8 cellular contexts compared by ENCODE assay signal in genomic region chr11:12376259-12376971, GRCh38. TPM values are rescaled to one million over a fixed set of nuclear protein-coding genes. Genes with fewer than 3 reads are reported as not detected.
DNase-seq lines count a peak whose midpoint lies in the region; ATAC-seq and TF ChIP-seq lines count a peak whose summit lies in the region.

No MANE protein-coding gene starts in this region.

- H3K4me3 Mint-ChIP-seq in activated CD4-positive, alpha-beta memory T cell treated with anti-CD3 and anti-CD28 coated beads, Interleukin-2, amount 10 ng/mL, durations not matched to agents 7 days and 5 days, result peak overlapping the region; percentile 47

- no peaks in the 10 kb centered on the region for H3K9me3 Mint-ChIP-seq in activated CD4-positive, alpha-beta memory T cell treated with anti-CD3 and anti-CD28 coated beads, Interleukin-2, amount 10 ng/mL, durations not matched to agents 7 days and 5 days

- TF ChIP-seq POLR2A in GM18505 (IDR thresholded peaks at IDR 0.05; ENCODE audit: borderline replicate concordance, extremely low read depth, insufficient read depth, insufficient read length), result no peak

- CTCF ChIA-PET in activated CD4-positive, alpha-beta memory T cell treated with anti-CD3 and anti-CD28 coated beads, Interleukin-2, amount 10 ng/mL, durations not matched to agents 7 days and 5 days (lab: Charles Lee), result interaction anchor here (1.6 to 3.2 kb wide), 3 partner anchors 10 to 45 kb away, joined by 6 to 15 read pairs (median 10); no protein-coding TSS in a partner anchor

- H3K27me3 Mint-ChIP-seq in activated CD4-positive, alpha-beta memory T cell treated with anti-CD3 and anti-CD28 coated beads, Interleukin-2, amount 10 ng/mL, durations not matched to agents 7 days and 5 days, result peaks cover 45% of the 10 kb centered on the region

- H3K4me1 Mint-ChIP-seq in activated CD4-positive, alpha-beta memory T cell treated with anti-CD3 and anti-CD28 coated beads, Interleukin-2, amount 10 ng/mL, durations not matched to agents 7 days and 5 days, result peaks cover 11% of the 10 kb centered on the region

- intact Hi-C loops in Right ventricle myocardium superior (cut with DNase I) (no loop called here), sciatic nerve (cut with DNase I) (no loop called here)

- in situ Hi-C loops in G401 (cut with HindIII; ENCODE audit: low sequenced_read_pairs), result no loop called here

- H3K27ac Mint-ChIP-seq in activated CD4-positive, alpha-beta memory T cell treated with anti-CD3 and anti-CD28 coated beads, Interleukin-2, amount 10 ng/mL, durations not matched to agents 7 days and 5 days, result no peak overlapping the region

- H3K36me3 Mint-ChIP-seq in activated CD4-positive, alpha-beta memory T cell treated with anti-CD3 and anti-CD28 coated beads, Interleukin-2, amount 10 ng/mL, durations not matched to agents 7 days and 5 days (ENCODE audit: low read depth), result peaks cover 3% of the 10 kb centered on the region

- POLR2A ChIA-PET in activated CD4-positive, alpha-beta memory T cell treated with anti-CD3 and anti-CD28 coated beads, Interleukin-2, amount 10 ng/mL, durations not matched to agents 7 days and 5 days (lab: Charles Lee), result interaction anchor here (1.1 to 1.8 kb wide), 4 partner anchors 10 to 45 kb away, joined by 3 to 7 read pairs (median 4); no protein-coding TSS in a partner anchor

- ATAC-seq in Right ventricle myocardium superior (ENCODE audit: poor library complexity), result peak; percentile 41
- ATAC-seq in sciatic nerve, result peak; percentile 88
- ATAC-seq in GM18505 (IDR thresholded peaks at IDR 0.05; ENCODE audit: unreplicated experiment), result no peak
- ATAC-seq in HG03025 (IDR thresholded peaks at IDR 0.05; ENCODE audit: low FRiP score, unreplicated experiment), result no peak

- DNase-seq in G401 (ENCODE audit: low spot score) (peak; percentile 43), Right ventricle myocardium superior (peak; percentile 64), sciatic nerve (ENCODE audit: low spot score) (no peak), SHP77 treated with DMSO at 0.1 percent for 48 hours (lab: John Stamatoyannopoulos, UW) (no peak)
- DNase-seq in activated CD4-positive, alpha-beta memory T cell treated with anti-CD3 and anti-CD28 coated beads, Interleukin-2, amount 10 ng/mL, durations not matched to agents 7 days and 5 days, result no peak
- no peak for DNase-seq in effector CD8-positive, alpha-beta T cell (lab: John Stamatoyannopoulos, UW)

RNA-seq across cellular contexts. Expression of gene PARVA, which starts 1.0 kb away (rescaled TPM):
- 6.6 and 9.9 TPM in 2 replicates for total RNA-seq in G401 (2014; rRNA removed; shearing (Covaris generic))
- under 1 TPM; 0.10 to 0.18 TPM for total RNA-seq in activated CD4-positive, alpha-beta memory T cell treated with anti-CD3 and anti-CD28 coated beads, Interleukin-2, amount 10 ng/mL, durations not matched to agents 7 days and 5 days
- total RNA-seq in Right ventricle myocardium superior, result 61.2 TPM
- 176 TPM for total RNA-seq in sciatic nerve

Comparison
In these comparisons a context has a peak if more than half of its experiments do, and no peak if none do; other contexts are left out.
1. DNase-seq: peak in G401 (single experiment) and Right ventricle myocardium superior (single experiment); none in activated CD4-positive, alpha-beta memory T cell treated with anti-CD3 and anti-CD28 coated beads, Interleukin-2, amount 10 ng/mL, durations not matched to agents 7 days and 5 days (single experiment), sciatic nerve (single experiment), effector CD8-positive, alpha-beta T cell (single experiment) and SHP77 treated with DMSO at 0.1 percent for 48 hours (single experiment).
2. ATAC-seq: peak in Right ventricle myocardium superior (single experiment) and sciatic nerve (single experiment); none in GM18505 (single experiment) and HG03025 (single experiment).